3 cellular contexts compared by ENCODE assay signal in the genomic region with DNA sequence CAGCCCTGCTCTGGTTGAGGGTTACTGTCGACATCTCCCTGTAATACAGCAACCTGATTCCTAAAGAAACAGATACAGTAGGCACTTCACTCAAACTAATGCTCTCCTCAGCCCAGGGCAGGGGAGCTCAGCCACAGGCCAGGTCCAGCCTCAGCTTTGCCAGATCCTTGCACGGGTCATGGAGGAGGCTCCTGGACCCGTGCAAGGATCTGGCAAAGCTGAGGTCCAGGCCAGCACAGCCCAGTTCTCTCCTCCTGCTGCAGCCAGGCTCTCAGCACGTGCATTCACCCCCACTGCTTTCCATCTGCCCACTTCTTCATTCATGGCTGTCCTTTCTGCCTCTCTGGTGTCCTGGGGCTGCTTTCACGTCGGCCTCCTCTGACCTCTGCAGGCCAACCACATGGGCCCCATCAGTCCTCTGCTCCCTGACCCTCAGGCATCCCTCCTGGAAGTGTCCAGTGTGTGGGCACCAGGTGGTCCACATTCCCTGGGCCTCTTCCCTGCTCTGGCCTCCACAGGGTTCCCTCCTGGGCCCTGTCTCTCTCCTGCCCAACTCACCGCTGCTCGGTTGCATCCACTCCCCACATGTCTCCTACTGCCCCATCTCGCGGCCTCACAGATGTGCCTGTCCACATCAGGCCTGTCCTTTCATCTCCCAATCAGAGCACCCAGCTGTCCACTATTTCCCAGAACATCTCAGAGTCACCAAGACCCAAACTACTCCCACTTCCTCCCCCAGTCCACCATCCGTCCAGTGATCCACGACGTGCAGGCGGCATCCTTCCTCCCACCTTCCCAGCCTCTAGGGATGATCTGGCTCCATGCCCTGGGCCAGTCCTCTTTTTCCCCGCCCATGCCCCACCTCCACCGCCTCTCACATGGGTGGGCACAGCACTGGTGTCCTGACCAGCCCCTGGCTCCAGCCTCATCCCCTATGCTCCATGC.
TF ChIP-seq lines count a peak whose summit lies in the region.

No MANE protein-coding gene starts in this region.

TF ChIP-seq in HEK293, 187 proteins besides CTCF, POLR2A, EP300 and RAD21:
- TF ChIP-seq ZNF223 (tag by site-specific recombination; IDR thresholded peaks at IDR 0.05) (no peak), ZNF302 (tag by site-specific recombination; IDR thresholded peaks at IDR 0.05; ENCODE audit: low read depth) (no peak), ZNF624 (tag by site-specific recombination; IDR thresholded peaks at IDR 0.05) (no peak), ZFHX2 (tag by site-specific recombination; conservative IDR thresholded peaks at IDR 0.05) (peak; percentile 93), EGR2 (tag by site-specific recombination; IDR thresholded peaks at IDR 0.05; ENCODE audit: low read depth) (peak; percentile 97), ZNF175 (tag by site-specific recombination; IDR thresholded peaks at IDR 0.05) (no peak)

TF ChIP-seq in HepG2, 621 proteins besides CTCF, POLR2A, EP300 and RAD21:
- TF ChIP-seq, protein P1, sequence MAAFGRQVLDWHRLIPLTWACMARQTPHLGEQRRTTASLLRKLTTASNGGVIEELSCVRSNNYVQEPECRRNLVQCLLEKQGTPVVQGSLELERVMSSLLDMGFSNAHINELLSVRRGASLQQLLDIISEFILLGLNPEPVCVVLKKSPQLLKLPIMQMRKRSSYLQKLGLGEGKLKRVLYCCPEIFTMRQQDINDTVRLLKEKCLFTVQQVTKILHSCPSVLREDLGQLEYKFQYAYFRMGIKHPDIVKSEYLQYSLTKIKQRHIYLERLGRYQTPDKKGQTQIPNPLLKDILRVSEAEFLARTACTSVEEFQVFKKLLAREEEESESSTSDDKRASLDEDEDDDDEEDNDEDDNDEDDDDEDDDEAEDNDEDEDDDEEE (CRISPR knock-in tag; IDR thresholded peaks at IDR 0.05), result no peak
- TF ChIP-seq, protein P2, sequence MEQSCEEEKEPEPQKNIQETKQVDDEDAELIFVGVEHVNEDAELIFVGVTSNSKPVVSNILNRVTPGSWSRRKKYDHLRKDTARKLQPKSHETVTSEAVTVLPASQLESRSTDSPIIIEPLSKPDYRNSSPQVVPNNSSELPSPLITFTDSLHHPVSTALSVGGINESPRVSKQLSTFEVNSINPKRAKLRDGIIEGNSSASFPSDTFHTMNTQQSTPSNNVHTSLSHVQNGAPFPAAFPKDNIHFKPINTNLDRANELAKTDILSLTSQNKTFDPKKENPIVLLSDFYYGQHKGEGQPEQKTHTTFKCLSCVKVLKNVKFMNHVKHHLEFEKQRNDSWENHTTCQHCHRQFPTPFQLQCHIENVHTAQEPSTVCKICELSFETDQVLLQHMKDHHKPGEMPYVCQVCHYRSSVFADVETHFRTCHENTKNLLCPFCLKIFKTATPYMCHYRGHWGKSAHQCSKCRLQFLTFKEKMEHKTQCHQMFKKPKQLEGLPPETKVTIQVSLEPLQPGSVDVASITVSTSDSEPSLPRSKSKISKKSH (CRISPR knock-in tag; IDR thresholded peaks at IDR 0.05; ENCODE audit: borderline replicate concordance), result 0 out of 2 replicates have a peak, but pooled peaks have one; percentile 14
TF ChIP-seq in HepG2: peak in this region for 1.

TF ChIP-seq in SK-N-SH treated with all-trans-retinoic acid at 6 μM for 48 hours, 23 proteins besides CTCF, POLR2A, EP300 and RAD21:
- TF ChIP-seq ZFP3 (CRISPR knock-in tag; IDR thresholded peaks at IDR 0.05) (no peak), CSRNP3 (CRISPR knock-in tag; IDR thresholded peaks at IDR 0.05) (no peak), ZFP30 (CRISPR knock-in tag; IDR thresholded peaks at IDR 0.05) (no peak), TCF4 (CRISPR knock-in tag; IDR thresholded peaks at IDR 0.05; ENCODE audit: borderline replicate concordance) (no peak), TSHZ2 (CRISPR knock-in tag; IDR thresholded peaks at IDR 0.05) (no peak), PPARA (CRISPR knock-in tag; IDR thresholded peaks at IDR 0.05; ENCODE audit: borderline replicate concordance) (no peak), ESRRG (CRISPR knock-in tag; IDR thresholded peaks at IDR 0.05) (no peak), ZC3H10 (CRISPR knock-in tag; IDR thresholded peaks at IDR 0.05) (no peak), ZNF565 (CRISPR knock-in tag; conservative IDR thresholded peaks at IDR 0.05; ENCODE audit: low read depth) (no peak), PATZ1 (CRISPR knock-in tag; IDR thresholded peaks at IDR 0.05; ENCODE audit: borderline replicate concordance) (no peak), SNAI2 (CRISPR knock-in tag; IDR thresholded peaks at IDR 0.05) (no peak), ARNTL (CRISPR knock-in tag; IDR thresholded peaks at IDR 0.05; ENCODE audit: borderline replicate concordance, low read depth) (no peak), ISL1 (CRISPR knock-in tag; IDR thresholded peaks at IDR 0.05) (no peak), OSR1 (CRISPR knock-in tag; IDR thresholded peaks at IDR 0.05) (no peak), GLIS3 (CRISPR knock-in tag; IDR thresholded peaks at IDR 0.05) (no peak), ZNF8 (CRISPR knock-in tag; IDR thresholded peaks at IDR 0.05) (no peak)
